Comparison of ENCODE assay signal across 10 cellular contexts in the genomic region with DNA sequence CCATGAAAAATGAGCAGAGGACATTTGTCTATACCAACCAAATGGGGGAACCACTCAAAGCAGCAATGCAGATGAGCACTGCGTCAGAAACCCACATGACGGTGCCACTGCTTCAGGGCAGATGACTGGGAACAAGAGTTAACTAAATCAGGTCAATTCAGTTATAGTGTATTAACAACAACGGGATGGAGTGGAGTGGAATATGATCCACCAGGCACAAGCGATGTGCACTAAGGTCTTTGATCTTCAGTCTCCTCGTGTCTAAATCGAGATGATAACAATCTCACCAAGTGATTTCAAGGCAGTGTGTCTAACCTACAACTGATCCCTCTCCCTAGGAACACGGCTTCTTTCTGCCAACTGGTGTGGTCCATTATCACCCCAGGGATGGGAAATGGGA.
"Had no signal": no experiment of that assay in that cellular context is flagged by ENCODE, and none has a peak within 500 bp of the region (broad histone marks: within the 10 kb centered on the region; RNA-seq: fewer than 3 reads in every experiment).

No MANE protein-coding gene starts in this region.

- ATAC-seq: HepG2 had no signal

- H3K4me3 ChIP-seq: GM23248 had no signal

- H3K4me3 Mint-ChIP-seq: H9, HFFc6, IgD-negative memory B cell had no signal

- FAIRE-seq: H1, H54, HepG2 had no signal

- H3K27ac Mint-ChIP-seq: H9, HFFc6, IgD-negative memory B cell had no signal

- H3K9me3 Mint-ChIP-seq: H9, IgD-negative memory B cell had no signal

- H2AFZ ChIP-seq: GM23248 had no signal

- H3K9ac ChIP-seq: GM23248 had no signal

- DNase-seq: GM23248, H9, HCEC 1CT, HFFc6, KG1 had no signal

- H3K36me3 Mint-ChIP-seq: IgD-negative memory B cell had no signal

- H3K27ac ChIP-seq: GM23248, HL-60 had no signal
